Comparison of ENCODE assay signal across 14 cellular contexts in the genomic region with DNA sequence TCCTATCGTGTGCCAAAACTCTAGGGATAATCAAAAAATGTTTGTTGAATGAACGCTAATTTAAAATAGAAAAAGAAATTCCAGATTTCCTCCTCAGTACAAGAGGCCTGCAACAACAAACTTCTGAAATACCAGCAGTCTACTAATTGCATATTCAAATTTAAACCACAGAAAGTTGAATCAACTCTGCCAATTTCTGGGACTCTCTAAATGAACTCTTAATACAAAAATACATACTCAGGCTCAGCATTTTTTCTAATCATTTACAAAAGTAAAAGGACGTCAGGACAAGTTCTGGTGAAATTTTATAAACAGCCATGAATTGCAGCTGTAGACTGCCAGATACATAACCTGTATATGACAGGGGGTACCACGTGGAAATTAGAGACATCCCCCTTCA. TPM values are rescaled to one million over a fixed set of nuclear protein-coding genes. Genes with fewer than 3 reads are reported as not detected.
A peak's percentile ranks its signal among the peaks of the same experiment; 100 is the strongest.
DNase-seq lines count a peak whose midpoint lies in the region; ATAC-seq and TF ChIP-seq lines count a peak whose summit lies in the region.
"Had no signal": no experiment of that assay in that cellular context is flagged by ENCODE, and none has a peak within 500 bp of the region (broad histone marks: within the 10 kb centered on the region; RNA-seq: fewer than 3 reads in every experiment).

No MANE protein-coding gene starts in this region.

- no peaks in the 10 kb centered on the region for H3K9me3 ChIP-seq in right atrium auricular region
- H3K9me3 ChIP-seq: SK-N-SH, transverse colon had no signal

- no peaks in the 10 kb centered on the region for H3K36me3 ChIP-seq in right atrium auricular region
- H3K36me3 ChIP-seq: transverse colon had no signal

- TF ChIP-seq CTCF in right atrium auricular region (IDR thresholded peaks at IDR 0.05): no peak

- peak overlapping the region; percentile 53 for H3K27ac Mint-ChIP-seq in stimulated activated naive CD8-positive, alpha-beta T cell treated with anti-CD3 and anti-CD28 coated beads, Interleukin-15, Interleukin-2, amounts not matched to agents 100 ng/mL and 50 ng/mL, for 24 hours

- H3K4me3 ChIP-seq in right atrium auricular region: no peak overlapping the region
- H3K4me3 ChIP-seq: transverse colon had no signal

- no peaks in the 10 kb centered on the region for H3K27me3 ChIP-seq in right atrium auricular region
- H3K27me3 ChIP-seq: transverse colon had no signal

- ATAC-seq in stimulated activated naive CD8-positive, alpha-beta T cell treated with anti-CD3 and anti-CD28 coated beads, Interleukin-15, Interleukin-2, amounts not matched to agents 100 U/mL and 50 U/mL, for 24 hours: no peak
- ATAC-seq in HG03045 (IDR thresholded peaks at IDR 0.05; ENCODE audit: unreplicated experiment): no peak

- DNase-seq in stimulated activated naive CD8-positive, alpha-beta T cell treated with anti-CD3 and anti-CD28 coated beads, Interleukin-15, Interleukin-2, amounts not matched to agents 100 U/mL and 50 U/mL, for 24 hours: no peak
- DNase-seq in RPMI8226 (peak; percentile 15), fibroblast of peridontal ligament (ENCODE audit: extremely low read depth) (peak; percentile 65), Ammon's horn (ENCODE audit: low spot score) (no peak), right atrium auricular region (ENCODE audit: low spot score) (no peak), SKM-1 (lab: John Stamatoyannopoulos, UW; ENCODE audit: unreplicated experiment) (no peak)
- DNase-seq: AML-193, aorta, DMS79, SK-N-SH, transverse colon had no signal

- no peaks in the 10 kb centered on the region for H3K27me3 Mint-ChIP-seq in stimulated activated naive CD8-positive, alpha-beta T cell treated with anti-CD3 and anti-CD28 coated beads, Interleukin-15, Interleukin-2, amounts not matched to agents 100 ng/mL and 50 ng/mL, for 24 hours

- H3K4me3 Mint-ChIP-seq in stimulated activated naive CD8-positive, alpha-beta T cell treated with anti-CD3 and anti-CD28 coated beads, Interleukin-15, Interleukin-2, amounts not matched to agents 100 ng/mL and 50 ng/mL, for 24 hours: peak overlapping the region; percentile 38

- H3K4me1 ChIP-seq in right atrium auricular region: peaks cover 0 to 61% of the 10 kb centered on the region in 2 donors

- peaks cover 96% of the 10 kb centered on the region for H3K4me1 Mint-ChIP-seq in stimulated activated naive CD8-positive, alpha-beta T cell treated with anti-CD3 and anti-CD28 coated beads, Interleukin-15, Interleukin-2, amounts not matched to agents 100 ng/mL and 50 ng/mL, for 24 hours (ENCODE audit: low read depth)

- no peak overlapping the region for H3K27ac ChIP-seq in right atrium auricular region
- H3K27ac ChIP-seq: parathyroid adenoma had no signal

- H3K36me3 Mint-ChIP-seq in stimulated activated naive CD8-positive, alpha-beta T cell treated with anti-CD3 and anti-CD28 coated beads, Interleukin-15, Interleukin-2, amounts not matched to agents 100 ng/mL and 50 ng/mL, for 24 hours (ENCODE audit: low read depth): peaks cover 8% of the 10 kb centered on the region

- H3K9me3 Mint-ChIP-seq in stimulated activated naive CD8-positive, alpha-beta T cell treated with anti-CD3 and anti-CD28 coated beads, Interleukin-15, Interleukin-2, amounts not matched to agents 100 ng/mL and 50 ng/mL, for 24 hours: no peaks in the 10 kb centered on the region

RNA-seq across cellular contexts. Expression of a gene that starts 49.0 kb away (rescaled TPM):
- 10 to 100 TPM; 26.6 to 29.2 TPM for total RNA-seq in right atrium auricular region

Comparison
In these comparisons a context has a peak if more than half of its experiments do, and no peak if none do; other contexts are left out.
1. DNase-seq: peak in RPMI8226 (single experiment) and fibroblast of peridontal ligament (single experiment); none in stimulated activated naive CD8-positive, alpha-beta T cell treated with anti-CD3 and anti-CD28 coated beads, Interleukin-15, Interleukin-2, amounts not matched to agents 100 U/mL and 50 U/mL, for 24 hours (single experiment), Ammon's horn (single experiment), right atrium auricular region (single experiment) and SKM-1 (single experiment).